ENCODE assay signal across 23 cellular contexts in the genomic region with DNA sequence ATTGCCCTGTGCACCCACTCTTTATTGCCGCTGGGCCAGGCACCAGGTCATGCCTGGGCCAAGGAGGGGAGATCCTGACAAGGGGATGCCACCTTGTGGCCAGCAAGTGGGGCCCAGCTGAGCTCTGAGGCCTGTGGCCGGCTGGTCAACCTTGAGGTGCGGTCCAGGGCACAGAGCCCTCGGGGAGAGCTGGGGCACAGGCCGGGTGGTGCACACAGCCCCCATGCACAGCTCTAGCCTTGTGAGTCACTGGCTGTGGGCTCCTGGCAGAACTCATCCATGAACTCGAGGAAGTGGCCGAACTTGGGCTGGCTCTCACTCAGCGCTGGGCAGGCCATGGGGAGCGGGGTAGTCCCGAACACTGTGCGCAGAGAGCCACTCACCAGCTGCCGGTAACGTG.
A peak's percentile ranks its signal among the peaks of the same experiment; 100 is the strongest.
DNase-seq lines count a peak whose midpoint lies in the region; ATAC-seq and TF ChIP-seq lines count a peak whose summit lies in the region.
"Had no signal": no experiment of that assay in that cellular context is flagged by ENCODE, and none has a peak within 500 bp of the region (broad histone marks: within the 10 kb centered on the region; RNA-seq: fewer than 3 reads in every experiment).

No MANE protein-coding gene starts in this region.

- H3K4me1 ChIP-seq in Panc1 (ENCODE audit: control insufficient read depth, insufficient read depth, low read length) = no peaks in the 10 kb centered on the region

- ATAC-seq in Panc1 (peak; percentile 35; the same call in 1 of the 2 replicates), sciatic nerve (peak; percentile 26), HG02610 (IDR thresholded peaks at IDR 0.05; ENCODE audit: unreplicated experiment) (no peak), T-cell (replicated peaks in 1 of 4) (no peak)
- ATAC-seq: activated naive CD4-positive, alpha-beta T cell treated with anti-CD3 and anti-CD28 coated beads, Interleukin-2, amount 50 U/mL, for 72 hours had no signal

- no peak overlapping the region for H3K27ac ChIP-seq in Panc1 (ENCODE audit: low read length)
- H3K27ac ChIP-seq: epithelial cell of prostate, heart left ventricle, thoracic aorta had no signal

- no peaks in the 10 kb centered on the region for H3K9me3 Mint-ChIP-seq in T-cell
- H3K9me3 Mint-ChIP-seq: activated B cell treated with CpG ODN at 0.5 μM for 24 hours; activated naive CD4-positive, alpha-beta T cell treated with anti-CD3 and anti-CD28 coated beads, Interleukin-2, amount 50 U/mL, for 72 hours; CD4-positive, CD25-positive, alpha-beta regulatory T cell had no signal

- CTCF ChIA-PET in Panc1 (lab: Charles Lee) = no interaction called here
- CTCF ChIA-PET in T-cell (lab: Charles Lee) = no interaction called here

- intact Hi-C loops in Panc1 (cut with micrococcal nuclease; ENCODE audit: unreplicated experiment) = no loop called here
- intact Hi-C loops in sciatic nerve (cut with DNase I) = no loop called here

- POLR2A ChIA-PET in Panc1 (lab: Charles Lee) = interaction anchor here (0.6 kb wide), 1 partner anchor 60 kb away, joined by 6 read pairs; no protein-coding TSS in a partner anchor
- POLR2A ChIA-PET in T-cell (lab: Charles Lee) = no interaction called here

- H3K27me3 Mint-ChIP-seq in T-cell = no peaks in the 10 kb centered on the region
- H3K27me3 Mint-ChIP-seq: activated B cell treated with CpG ODN at 0.5 μM for 24 hours; CD4-positive, CD25-positive, alpha-beta regulatory T cell had no signal

- TF ChIP-seq CTCF in GM20000 (IDR thresholded peaks at IDR 0.05; ENCODE audit: extremely low read depth, missing control alignments) (peak; percentile 5), Panc1 (IDR thresholded peaks at IDR 0.05) (peak; percentile 32; the same call in 1 of the 2 replicates), fibroblast of villous mesenchyme (IDR thresholded peaks at IDR 0.05; ENCODE audit: insufficient read depth, low read depth, low read length) (peak; percentile 19)

- H3K4me1 Mint-ChIP-seq in T-cell = peaks cover 12 to 21% (median 21%) of the 10 kb centered on the region in 3 donors

- no peaks in the 10 kb centered on the region for H3K27me3 ChIP-seq in Panc1 (ENCODE audit: control insufficient read depth, insufficient read depth, low read length)
- H3K27me3 ChIP-seq: heart left ventricle had no signal

- H3K9me3 ChIP-seq in Panc1 (ENCODE audit: control insufficient read depth, insufficient read depth, low read depth, low read length) = no peaks in the 10 kb centered on the region
- H3K9me3 ChIP-seq: heart left ventricle, thoracic aorta had no signal

- peaks cover 15% of the 10 kb centered on the region; the same call in 1 of the 2 replicates for H3K36me3 ChIP-seq in Panc1 (ENCODE audit: control insufficient read depth, insufficient read depth, low read length)

- DNase-seq in GM20000 (ENCODE audit: low spot score) (no peak), Panc1 (ENCODE audit: low read depth, low spot score) (no peak), fibroblast of villous mesenchyme (ENCODE audit: low read depth) (no peak), sciatic nerve (ENCODE audit: low spot score) (no peak), SIG-M5 treated with dmso at 0.1 percent for 504 hours (lab: John Stamatoyannopoulos, UW; ENCODE audit: unreplicated experiment) (no peak), T-cell (no peak)
- DNase-seq: activated B cell treated with CpG ODN at 0.5 μM for 24 hours; activated CD4-positive, alpha-beta T cell treated with anti-CD3 and anti-CD28 coated beads, Interleukin-2, amount 50 U/mL, for 4 hours; activated CD8-positive, alpha-beta memory T cell treated with anti-CD3 and anti-CD28 coated beads, Interleukin-2, amount 50 U/mL, for 4 hours; CD4-positive, CD25-positive, alpha-beta regulatory T cell; heart left ventricle; Karpas-422; mesendoderm; NCI-H187; NCI-H69; RPMI8226; stimulated activated CD4-positive, alpha-beta T cell treated with anti-CD3 and anti-CD28 coated beads, Interleukin-2, amount 100 ng/mL, for 48 hours; stimulated activated naive CD4-positive, alpha-beta T cell treated with Interleukin-2 at 50 U/mL for 16 hours; T1000 had no signal

- H3K4me3 Mint-ChIP-seq in T-cell = no peak overlapping the region
- H3K4me3 Mint-ChIP-seq: activated B cell treated with CpG ODN at 0.5 μM for 24 hours; CD4-positive, CD25-positive, alpha-beta regulatory T cell had no signal

- H3K27ac Mint-ChIP-seq in T-cell = no peak overlapping the region
- H3K27ac Mint-ChIP-seq: activated B cell treated with CpG ODN at 0.5 μM for 24 hours had no signal

- H3K4me3 ChIP-seq in Panc1 (ENCODE audit: low read depth in 2 of 2, low read length in 2 of 2) (no peak overlapping the region), fibroblast of villous mesenchyme (ENCODE audit: low read depth, low read length) (no peak overlapping the region)
- H3K4me3 ChIP-seq: heart left ventricle, thoracic aorta had no signal

- BruUV-seq in Panc1 (replicated peaks; lab: Mats Ljungman, UMichigan) = no TSS peak

- in situ Hi-C loops in Panc1 (cut with HindIII; ENCODE audit: low pct_unique_long_range_greater_than_20kb, low sequenced_read_pairs) = no loop called here

- H3K36me3 Mint-ChIP-seq in T-cell = peaks cover 74% of the 10 kb centered on the region

Comparison
In these comparisons a context has a peak if more than half of its experiments do, and no peak if none do; other contexts are left out.
1. ATAC-seq: peak in Panc1 (single experiment) and sciatic nerve (single experiment); none in HG02610 (single experiment) and T-cell (0 of 4).
2. Peak in every context shown above with its lines, with median percentiles within 50 percentile points of each other: CTCF ChIP-seq.